In the genomic region with DNA sequence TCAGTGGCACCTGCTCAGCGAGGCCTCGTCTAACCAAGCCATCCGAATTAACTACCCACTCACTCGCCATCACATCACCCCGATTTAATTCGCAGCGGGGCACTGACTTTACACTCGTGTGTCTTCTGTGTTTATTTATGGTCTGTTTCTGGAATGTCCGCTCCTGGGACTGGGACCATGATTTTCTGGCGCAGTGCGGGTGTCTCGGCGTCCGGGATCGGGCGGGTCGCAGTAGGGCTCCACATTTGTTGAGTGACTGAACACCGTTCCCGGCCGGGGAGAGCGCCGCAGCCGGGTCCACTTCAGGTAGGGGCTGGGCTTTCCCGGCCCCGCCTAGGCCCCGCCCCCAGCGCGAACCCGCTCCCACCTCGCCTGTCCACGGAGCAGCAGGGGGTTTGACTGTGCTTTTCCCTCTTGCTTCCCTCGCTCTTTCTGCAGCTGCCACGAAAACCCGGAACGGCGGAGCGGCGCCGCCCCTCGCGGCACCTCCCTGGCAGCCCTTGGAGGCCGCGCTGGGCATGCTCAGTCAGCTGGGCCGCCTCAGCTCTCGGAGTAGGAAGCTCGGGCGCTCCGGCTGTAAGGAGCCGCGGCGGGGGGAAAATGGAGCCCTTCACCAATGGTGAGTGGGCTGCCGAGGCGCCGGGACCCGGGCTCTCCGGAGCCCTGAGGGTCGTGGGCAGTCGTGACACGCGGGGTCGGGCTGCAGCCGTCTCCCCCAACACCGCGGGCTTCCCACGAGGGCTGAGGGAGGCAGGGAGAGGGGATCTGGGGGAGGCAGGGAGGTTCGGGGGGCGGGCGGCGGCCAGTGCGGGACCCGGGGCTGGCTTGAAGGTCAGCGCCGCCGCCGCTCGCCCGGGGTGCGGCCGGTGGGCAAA, we compare ENCODE assay signal across 9 cellular contexts. TPM values are rescaled to one million over a fixed set of nuclear protein-coding genes. Genes with fewer than 3 reads are reported as not detected.
A peak's percentile ranks its signal among the peaks of the same experiment; 100 is the strongest.
DNase-seq lines count a peak whose midpoint lies in the region; ATAC-seq, FAIRE-seq and TF ChIP-seq lines count a peak whose summit lies in the region.
"Had no signal": no experiment of that assay in that cellular context is flagged by ENCODE, and none has a peak within 500 bp of the region (broad histone marks: within the 10 kb centered on the region; RNA-seq: fewer than 3 reads in every experiment).

A gene (plus strand): TSS at position 525 of the 875 bp plus-strand sequence. CDS start 76 bp downstream, at position 601.

- peaks cover 38% of the 10 kb centered on the region for H3K4me1 ChIP-seq in keratinocyte (ENCODE audit: control insufficient read depth, extremely low read depth, insufficient read depth, low read length)

- FAIRE-seq in keratinocyte (lab: Jason Lieb, UNC) = peak; percentile 13
- FAIRE-seq: TTC549 had no signal

- ATAC-seq in GM19025 (IDR thresholded peaks at IDR 0.05; ENCODE audit: low read depth, unreplicated experiment) (peak; percentile 45), HG03354 (IDR thresholded peaks at IDR 0.05; ENCODE audit: poor library complexity, severe bottlenecking, unreplicated experiment) (peak; percentile 46)

- H3K27ac ChIP-seq in keratinocyte (ENCODE audit: control insufficient read depth, insufficient read depth, low read length) = peak within 1 kb of the TSS; percentile 88

- dilution Hi-C loops in keratinocyte (cut with MboI; ENCODE audit: extremely low pct_ligation_motif_present, low sequenced_read_pairs) = no loop called here

- peak within 1 kb of the TSS; percentile 92 for H3K9ac ChIP-seq in keratinocyte (ENCODE audit: control insufficient read depth, extremely low read depth, insufficient read depth, low read length)

- no peak for TF ChIP-seq CTCF in AG09309 (IDR thresholded peaks at IDR 0.05; ENCODE audit: control insufficient read depth, insufficient read depth, low read depth, low read length, missing control alignments)
- no peak for TF ChIP-seq CTCF in keratinocyte (optimal IDR thresholded peaks at IDR 0.05 in 1 of 3, IDR thresholded peaks at IDR 0.05 in 1 of 3, conservative IDR thresholded peaks at IDR 0.05 in 1 of 3; ENCODE audit: extremely low read depth in 1 of 3, insufficient read depth in 2 of 3, low read length in 3 of 3)

- H3K4me2 ChIP-seq in keratinocyte (ENCODE audit: control insufficient read depth, extremely low read depth, insufficient read depth, low read depth, low read length) = peak within 1 kb of the TSS; percentile 99

- H3K4me3 ChIP-seq in AG09309 (ENCODE audit: control insufficient read depth, low read depth, low read length) (peak within 1 kb of the TSS; percentile 77), keratinocyte (ENCODE audit: control insufficient read depth in 2 of 3, extremely low read depth in 1 of 3, insufficient read depth in 2 of 3, low read depth in 1 of 3, low read length in 3 of 3) (peak within 1 kb of the TSS; percentile 84 to 97 (median 94))

- no peaks in the 10 kb centered on the region for H3K9me1 ChIP-seq in keratinocyte (ENCODE audit: control insufficient read depth, extremely low read depth, insufficient read depth, low read length)

- H4K20me1 ChIP-seq in keratinocyte (ENCODE audit: control insufficient read depth, extremely low read depth, insufficient read depth, low read length) = no peaks in the 10 kb centered on the region

- H2AFZ ChIP-seq in keratinocyte (ENCODE audit: control insufficient read depth, low read length) = peak within 1 kb of the TSS; percentile 98

- no peaks in the 10 kb centered on the region for H3K36me3 ChIP-seq in keratinocyte (ENCODE audit: control insufficient read depth in 2 of 2, extremely low read depth in 1 of 2, insufficient read depth in 2 of 2, low read length in 2 of 2)

- H3K27me3 ChIP-seq in keratinocyte (ENCODE audit: control insufficient read depth, extremely low read depth, insufficient read depth, low read length) = no peaks in the 10 kb centered on the region

- peaks cover 45% of the 10 kb centered on the region for H3K79me2 ChIP-seq in keratinocyte (ENCODE audit: control insufficient read depth, insufficient read depth, low read length)

- H3K9me3 ChIP-seq in keratinocyte (ENCODE audit: control insufficient read depth, low read depth, low read length) = no peaks in the 10 kb centered on the region

- DNase-seq in AG09309 (ENCODE audit: low read depth) = peak; percentile 88
- DNase-seq in NCI-H446 treated with DMSO at 0.1 percent for 48 hours (lab: John Stamatoyannopoulos, UW) = peak; percentile 95
- DNase-seq in activated CD4-positive, CD25-positive, alpha-beta regulatory T cell treated with anti-CD3 and anti-CD28 coated beads, Interleukin-2, amount 50 U/mL, for 72 hours = peak; percentile 89
- peak; percentile 69 to 87 for DNase-seq in cerebellar nuclear complex (lab: John Stamatoyannopoulos, UW)
- DNase-seq in keratinocyte (ENCODE audit: low read depth, low spot score) = peak; percentile 62
- DNase-seq in stimulated activated CD4-positive, alpha-beta T cell treated with anti-CD3 and anti-CD28 coated beads, Interleukin-15, amount 100 ng/mL, for 1 hour (ENCODE audit: low read depth in 1 of 2, low spot score in 1 of 2) = peak; percentile 89 to 90

RNA-seq across cellular contexts. Expression of the gene that starts here (rescaled TPM):
- polyA plus RNA-seq in keratinocyte = 20.1 to 26.6 TPM (median 24.6 TPM) in 3 replicates
- 6.1 TPM for polyA plus RNA-seq in keratinocyte (2011; ENCODE audit: low read depth)
- polyA plus RNA-seq in keratinocyte (2011; cell fraction: cytosol; rRNA removed) = 3.3 and 7.1 TPM in 2 replicates
- 38.0 and 53.6 TPM in 2 replicates for polyA plus RNA-seq in keratinocyte (2011; cell fraction: nucleus; rRNA removed)
- polyA plus RNA-seq in keratinocyte (2012; ENCODE audit: low replicate concordance) = 10.2 and 13.9 TPM in 2 replicates
- 22.2 to 114 TPM (median 78.7 TPM) in 3 replicates for polyA minus RNA-seq in keratinocyte
- polyA minus RNA-seq in keratinocyte (2011; cell fraction: cytosol; rRNA and poly(A)+ RNA removed) = 20.1 TPM
- polyA minus RNA-seq in keratinocyte (2011; cell fraction: nucleus; rRNA and poly(A)+ RNA removed) = 107 and 229 TPM in 2 replicates

Comparison
In these comparisons a context has a peak if more than half of its experiments do, and no peak if none do; other contexts are left out.
1. Peak in every context shown above with its lines: DNase-seq, ATAC-seq, H3K4me3 ChIP-seq and H3K27ac ChIP-seq.